Comparison of ENCODE assay signal across 9 cellular contexts in the genomic region with DNA sequence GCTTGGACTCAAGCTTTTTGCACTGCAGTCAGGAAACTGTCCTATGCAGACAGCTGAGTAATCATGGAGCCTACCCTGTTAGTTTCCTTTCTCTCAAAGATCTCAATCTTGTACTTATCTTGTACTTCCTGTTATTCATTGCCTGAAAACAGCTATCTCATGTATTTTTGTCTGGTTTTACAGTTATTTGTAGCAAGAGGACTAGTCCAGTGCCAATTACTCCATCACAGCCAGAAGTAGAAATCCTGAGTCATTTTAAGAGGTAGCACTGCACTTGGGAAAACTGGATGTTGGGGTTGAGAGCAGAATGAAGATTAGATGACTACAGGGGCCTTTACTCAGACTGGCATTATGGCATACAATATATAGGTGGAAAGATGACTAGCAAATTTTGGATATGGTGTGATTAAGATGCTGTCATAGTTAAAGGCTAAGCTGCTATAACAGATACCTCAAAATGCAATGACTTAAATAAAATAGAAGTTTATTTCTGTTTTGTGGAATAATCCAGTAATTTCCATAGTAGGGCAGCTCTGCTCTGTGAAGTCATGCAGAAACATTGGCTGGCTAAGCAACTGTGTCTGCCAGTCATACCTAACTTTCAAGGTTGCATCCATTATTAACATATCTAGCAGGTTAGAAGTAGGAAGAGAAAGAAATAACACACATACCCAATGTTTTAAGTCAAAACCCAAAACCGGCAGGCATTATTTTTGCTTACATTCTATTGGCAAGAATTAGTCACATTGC. TPM values are rescaled to one million over a fixed set of nuclear protein-coding genes. Genes with fewer than 3 reads are reported as not detected.
DNase-seq lines count a peak whose midpoint lies in the region; ATAC-seq and TF ChIP-seq lines count a peak whose summit lies in the region.
"Had no signal": no experiment of that assay in that cellular context is flagged by ENCODE, and none has a peak within 500 bp of the region (broad histone marks: within the 10 kb centered on the region; RNA-seq: fewer than 3 reads in every experiment).

No MANE protein-coding gene starts in this region.

- WGBS in mesodermal cell (ENCODE audit: insufficient coverage in 2 of 2), 2 experiments = no CpG with 5 or more reads among the region's 1 CpG
- 75 to 86% (median 82%) methylated on average over 1 of the region's 1 CpG for WGBS in stomach, 5 donors

- no peaks in the 10 kb centered on the region for H3K36me3 Mint-ChIP-seq in activated T-helper 17 cell treated with anti-CD3 and anti-CD28 coated beads, Interleukin-2, amount 50 U/mL, for 72 hours (ENCODE audit: low read depth)

- H3K27me3 Mint-ChIP-seq in activated T-helper 17 cell treated with anti-CD3 and anti-CD28 coated beads, Interleukin-2, amount 50 U/mL, for 72 hours = peaks cover 3% of the 10 kb centered on the region
- H3K27me3 Mint-ChIP-seq: activated B cell treated with CpG ODN at 0.5 μM for 24 hours had no signal

- no peak for TF ChIP-seq CTCF in stomach (IDR thresholded peaks at IDR 0.05)

- ATAC-seq in GM18498 (IDR thresholded peaks at IDR 0.05; ENCODE audit: unreplicated experiment) = peak; percentile 70
- peak; percentile 50 for ATAC-seq in HG02981 (IDR thresholded peaks at IDR 0.05; ENCODE audit: unreplicated experiment)
- peak; percentile 92 for ATAC-seq in activated T-helper 17 cell treated with anti-CD3 and anti-CD28 coated beads, Interleukin-2, amount 50 U/mL, for 72 hours (replicated peaks)

- no peaks in the 10 kb centered on the region for H3K36me3 ChIP-seq in mesodermal cell (ENCODE audit: control insufficient read depth, insufficient read depth, low read length)
- no peaks in the 10 kb centered on the region for H3K36me3 ChIP-seq in stomach

- DNase-seq in NCI-H1092 treated with DMSO at 0.1 percent for 48 hours (lab: John Stamatoyannopoulos, UW) = no peak
- DNase-seq in activated effector memory CD4-positive, alpha-beta T cell treated with anti-CD3 and anti-CD28 coated beads, Interleukin-2, amount 50 U/mL, for 16 hours = no peak
- no peak for DNase-seq in stomach
- DNase-seq in NCI-H774 (lab: John Stamatoyannopoulos, UW) = no peak
- DNase-seq: activated B cell treated with CpG ODN at 0.5 μM for 24 hours had no signal

- peak overlapping the region; percentile 58 for H3K4me3 Mint-ChIP-seq in activated T-helper 17 cell treated with anti-CD3 and anti-CD28 coated beads, Interleukin-2, amount 50 U/mL, for 72 hours
- H3K4me3 Mint-ChIP-seq: activated B cell treated with CpG ODN at 0.5 μM for 24 hours had no signal

- TF ChIP-seq EP300 in stomach (IDR thresholded peaks at IDR 0.05) = no peak

- H3K9me3 ChIP-seq in mesodermal cell (ENCODE audit: control insufficient read depth, low read length) (no peaks in the 10 kb centered on the region), stomach (no peaks in the 10 kb centered on the region)

- no peaks in the 10 kb centered on the region for H3K27me3 ChIP-seq in stomach

- no peaks in the 10 kb centered on the region for H3K4me1 ChIP-seq in mesodermal cell (ENCODE audit: control insufficient read depth, insufficient read depth, low read length, poor library complexity, severe bottlenecking)
- no peaks in the 10 kb centered on the region for H3K4me1 ChIP-seq in stomach

- H3K27ac ChIP-seq in mesodermal cell (ENCODE audit: low read depth, low read length, severe bottlenecking) (peak overlapping the region; percentile 61), stomach (peak overlapping the region in 1 of 5 donors; percentile 0)

- TF ChIP-seq POLR2A in stomach (IDR thresholded peaks at IDR 0.05) = no peak

- peaks cover 9% of the 10 kb centered on the region for H3K4me1 Mint-ChIP-seq in activated T-helper 17 cell treated with anti-CD3 and anti-CD28 coated beads, Interleukin-2, amount 50 U/mL, for 72 hours

- peak overlapping the region; percentile 83 for H3K27ac Mint-ChIP-seq in activated T-helper 17 cell treated with anti-CD3 and anti-CD28 coated beads, Interleukin-2, amount 50 U/mL, for 72 hours
- H3K27ac Mint-ChIP-seq: activated B cell treated with CpG ODN at 0.5 μM for 24 hours had no signal

- no peaks in the 10 kb centered on the region for H3K9me3 Mint-ChIP-seq in activated T-helper 17 cell treated with anti-CD3 and anti-CD28 coated beads, Interleukin-2, amount 50 U/mL, for 72 hours
- H3K9me3 Mint-ChIP-seq: activated B cell treated with CpG ODN at 0.5 μM for 24 hours had no signal

- intact Hi-C loops in stomach (cut with DNase I; ENCODE audit: low total_unique reads) = no loop called here

- no peak overlapping the region for H3K4me3 ChIP-seq in mesodermal cell (ENCODE audit: extremely low read depth, insufficient read depth, low read length, poor library complexity, severe bottlenecking)
- no peak overlapping the region for H3K4me3 ChIP-seq in stomach

RNA-seq across cellular contexts. Expression of gene CHMP3, which starts 21.1 kb away (rescaled TPM):
- 10 to 100 TPM; 27.9 to 40.1 TPM for total RNA-seq in activated T-helper 17 cell treated with anti-CD3 and anti-CD28 coated beads, Interleukin-2, amount 50 U/mL, for 72 hours
- 38.4 TPM for polyA plus RNA-seq in mesodermal cell (2013, experiment 1 of 2)
- 47.4 TPM for polyA plus RNA-seq in mesodermal cell (2013, experiment 2 of 2)
- 100 to 1,000 TPM in 2 of 5 donors, 10 to 100 TPM in 3; 25.7 to 158 (median 71.0) TPM for total RNA-seq in stomach
- polyA plus RNA-seq in stomach = 100 to 1,000 TPM in 2 of 3 donors, 10 to 100 TPM in 1; 70.8 to 123 (median 104) TPM

RNA-seq across cellular contexts. Expression of gene RNF103, which starts 39.3 kb away (rescaled TPM):
- 10 to 100 TPM; 11.8 to 17.6 TPM for total RNA-seq in activated T-helper 17 cell treated with anti-CD3 and anti-CD28 coated beads, Interleukin-2, amount 50 U/mL, for 72 hours
- polyA plus RNA-seq in mesodermal cell (2013, experiment 1 of 2) = 17.3 TPM
- 18.8 TPM for polyA plus RNA-seq in mesodermal cell (2013, experiment 2 of 2)
- 100 to 1,000 TPM in 1 of 5 donors, 10 to 100 TPM in 4; 20.5 to 132 (median 53.8) TPM for total RNA-seq in stomach
- polyA plus RNA-seq in stomach = 10 to 100 TPM in 1 of 3 donors, 1 to 10 TPM in 2; 7.8 to 14.7 (median 8.5) TPM
